In the genomic region with DNA sequence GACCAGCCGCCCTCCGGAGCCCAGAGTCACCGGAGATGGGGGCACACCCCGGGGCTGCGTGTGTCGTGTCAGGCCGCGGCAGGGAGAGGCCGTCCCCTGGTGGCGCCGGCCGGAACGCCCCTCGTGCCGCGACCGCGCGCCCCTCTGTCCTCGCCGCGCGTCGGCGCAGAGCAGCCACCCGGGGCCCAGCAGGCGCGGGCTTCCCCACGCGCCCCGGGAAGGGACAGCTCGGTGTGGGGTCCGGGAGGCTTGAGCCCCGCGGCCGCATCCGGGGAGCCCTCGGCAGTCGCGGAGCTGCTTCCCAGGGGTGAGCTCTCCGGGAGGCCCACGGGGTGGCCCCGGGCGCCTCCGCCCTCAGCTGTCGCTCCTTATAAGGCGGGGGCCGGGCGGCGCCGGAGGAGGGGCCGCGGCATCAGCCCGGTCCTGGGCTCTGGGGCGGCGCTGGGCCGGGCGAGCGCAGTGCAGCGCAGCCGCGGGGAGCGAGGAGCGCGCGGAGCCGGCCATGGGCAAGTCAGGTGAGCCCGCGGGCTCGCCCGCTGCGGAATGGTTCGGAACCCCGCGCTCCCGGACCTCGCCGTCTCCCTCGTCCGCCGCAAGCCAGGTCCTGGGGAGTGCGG, we compare ENCODE assay signal across 8 cellular contexts. TPM values are rescaled to one million over a fixed set of nuclear protein-coding genes. Genes with fewer than 3 reads are reported as not detected.
DNase-seq lines count a peak whose midpoint lies in the region; ATAC-seq and TF ChIP-seq lines count a peak whose summit lies in the region.

A gene with protein sequence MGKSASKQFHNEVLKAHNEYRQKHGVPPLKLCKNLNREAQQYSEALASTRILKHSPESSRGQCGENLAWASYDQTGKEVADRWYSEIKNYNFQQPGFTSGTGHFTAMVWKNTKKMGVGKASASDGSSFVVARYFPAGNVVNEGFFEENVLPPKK (plus strand): TSS at position 457 of the 617 bp plus-strand sequence. CDS start 46 bp downstream, at position 503.

- intact Hi-C loops in Calu3 (cut with micrococcal nuclease; ENCODE audit: unreplicated experiment) = no loop called here

- no peaks in the 10 kb centered on the region for H3K36me3 ChIP-seq in thoracic aorta

- H3K27me3 ChIP-seq in thoracic aorta (replicated peaks; ENCODE audit: insufficient read depth) = no peaks in the 10 kb centered on the region

- no peak within 1 kb of the TSS for H3K27ac Mint-ChIP-seq in Calu3 (ENCODE audit: unreplicated experiment)
- peak within 1 kb of the TSS; percentile 99 for H3K27ac Mint-ChIP-seq in glutamatergic neuron (ENCODE audit: unreplicated experiment)
- H3K27ac Mint-ChIP-seq in osteocyte (ENCODE audit: unreplicated experiment) = peak within 1 kb of the TSS; percentile 69

- H3K4me1 ChIP-seq in thoracic aorta (ENCODE audit: control insufficient read depth in 1 of 2, low read depth in 2 of 2) = peaks cover 13 to 48% of the 10 kb centered on the region in 2 donors

- H3K36me3 Mint-ChIP-seq in Calu3 (ENCODE audit: insufficient read depth, unreplicated experiment) (peaks cover 6% of the 10 kb centered on the region), glutamatergic neuron (ENCODE audit: unreplicated experiment) (no peaks in the 10 kb centered on the region), osteocyte (ENCODE audit: unreplicated experiment) (no peaks in the 10 kb centered on the region)

- H3K4me1 Mint-ChIP-seq in Calu3 (ENCODE audit: low read depth, unreplicated experiment) = peaks cover 8% of the 10 kb centered on the region
- peaks cover 27% of the 10 kb centered on the region for H3K4me1 Mint-ChIP-seq in glutamatergic neuron (ENCODE audit: low read depth, unreplicated experiment)
- peaks cover 29% of the 10 kb centered on the region for H3K4me1 Mint-ChIP-seq in osteocyte (ENCODE audit: unreplicated experiment)

- ATAC-seq in GM19438 (IDR thresholded peaks at IDR 0.05; ENCODE audit: low read depth, unreplicated experiment) = peak; percentile 94
- ATAC-seq in HG03571 (IDR thresholded peaks at IDR 0.05; ENCODE audit: unreplicated experiment) = peak; percentile 96
- ATAC-seq in SK-N-SH treated with all-trans-retinoic acid at 6 μM for 48 hours = peak; percentile 95
- no peak for ATAC-seq in thoracic aorta (ENCODE audit: insufficient number of reproducible peaks, low FRiP score, low read depth)

- H3K9me3 Mint-ChIP-seq in Calu3 (ENCODE audit: low read depth, unreplicated experiment) = no peaks in the 10 kb centered on the region
- H3K9me3 Mint-ChIP-seq in glutamatergic neuron (ENCODE audit: unreplicated experiment) = peaks cover 10% of the 10 kb centered on the region
- H3K9me3 Mint-ChIP-seq in osteocyte (ENCODE audit: unreplicated experiment) = no peaks in the 10 kb centered on the region

- H3K27ac ChIP-seq in thoracic aorta = peak within 1 kb of the TSS; percentile 39 to 63

- peak; percentile 23 for DNase-seq in Calu3
- DNase-seq in activated naive CD4-positive, alpha-beta T cell treated with anti-CD3 and anti-CD28 coated beads, Interleukin-2, amount 50 U/mL, for 16 hours = peak; percentile 79
- DNase-seq in glutamatergic neuron = peak; percentile 71
- DNase-seq in osteocyte (ENCODE audit: extremely low spot score, unreplicated experiment) = no peak
- DNase-seq in thoracic aorta (ENCODE audit: low spot score) = no peak

- H3K27me3 Mint-ChIP-seq in Calu3 (ENCODE audit: unreplicated experiment) (peaks cover 24% of the 10 kb centered on the region), glutamatergic neuron (ENCODE audit: unreplicated experiment) (peaks cover 9% of the 10 kb centered on the region), osteocyte (ENCODE audit: unreplicated experiment) (no peaks in the 10 kb centered on the region)

- TF ChIP-seq CTCF in Calu3 (IDR thresholded peaks at IDR 0.05; ENCODE audit: unreplicated experiment) = no peak
- TF ChIP-seq CTCF in glutamatergic neuron (IDR thresholded peaks at IDR 0.05; ENCODE audit: partially characterized antibody, unreplicated experiment) = peak; percentile 45
- peak; percentile 45 for TF ChIP-seq CTCF in osteocyte (IDR thresholded peaks at IDR 0.05)
- TF ChIP-seq CTCF in thoracic aorta (IDR thresholded peaks at IDR 0.05) = peak; percentile 52

- peak within 1 kb of the TSS; percentile 75 for H3K4me3 Mint-ChIP-seq in Calu3 (ENCODE audit: low read depth, unreplicated experiment)
- H3K4me3 Mint-ChIP-seq in glutamatergic neuron (ENCODE audit: unreplicated experiment) = peak within 1 kb of the TSS; percentile 99
- H3K4me3 Mint-ChIP-seq in osteocyte (ENCODE audit: unreplicated experiment) = peak within 1 kb of the TSS; percentile 90

- CTCF ChIA-PET in Calu3 (lab: Charles Lee) = no interaction called here

- BruUV-seq in Calu3 (replicated peaks; lab: Mats Ljungman, UMichigan) = no TSS peak

- H3K4me3 ChIP-seq in thoracic aorta = peak within 1 kb of the TSS; percentile 72

- no peaks in the 10 kb centered on the region for H3K9me3 ChIP-seq in thoracic aorta

TF ChIP-seq in SK-N-SH treated with all-trans-retinoic acid at 6 μM for 48 hours, 23 proteins besides CTCF, POLR2A, EP300 and RAD21:
- TF ChIP-seq, protein P1, sequence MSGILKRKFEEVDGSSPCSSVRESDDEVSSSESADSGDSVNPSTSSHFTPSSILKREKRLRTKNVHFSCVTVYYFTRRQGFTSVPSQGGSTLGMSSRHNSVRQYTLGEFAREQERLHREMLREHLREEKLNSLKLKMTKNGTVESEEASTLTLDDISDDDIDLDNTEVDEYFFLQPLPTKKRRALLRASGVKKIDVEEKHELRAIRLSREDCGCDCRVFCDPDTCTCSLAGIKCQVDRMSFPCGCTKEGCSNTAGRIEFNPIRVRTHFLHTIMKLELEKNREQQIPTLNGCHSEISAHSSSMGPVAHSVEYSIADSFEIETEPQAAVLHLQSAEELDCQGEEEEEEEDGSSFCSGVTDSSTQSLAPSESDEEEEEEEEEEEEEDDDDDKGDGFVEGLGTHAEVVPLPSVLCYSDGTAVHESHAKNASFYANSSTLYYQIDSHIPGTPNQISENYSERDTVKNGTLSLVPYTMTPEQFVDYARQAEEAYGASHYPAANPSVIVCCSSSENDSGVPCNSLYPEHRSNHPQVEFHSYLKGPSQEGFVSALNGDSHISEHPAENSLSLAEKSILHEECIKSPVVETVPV (CRISPR knock-in tag; IDR thresholded peaks at IDR 0.05) = no peak
- TF ChIP-seq, protein P2, sequence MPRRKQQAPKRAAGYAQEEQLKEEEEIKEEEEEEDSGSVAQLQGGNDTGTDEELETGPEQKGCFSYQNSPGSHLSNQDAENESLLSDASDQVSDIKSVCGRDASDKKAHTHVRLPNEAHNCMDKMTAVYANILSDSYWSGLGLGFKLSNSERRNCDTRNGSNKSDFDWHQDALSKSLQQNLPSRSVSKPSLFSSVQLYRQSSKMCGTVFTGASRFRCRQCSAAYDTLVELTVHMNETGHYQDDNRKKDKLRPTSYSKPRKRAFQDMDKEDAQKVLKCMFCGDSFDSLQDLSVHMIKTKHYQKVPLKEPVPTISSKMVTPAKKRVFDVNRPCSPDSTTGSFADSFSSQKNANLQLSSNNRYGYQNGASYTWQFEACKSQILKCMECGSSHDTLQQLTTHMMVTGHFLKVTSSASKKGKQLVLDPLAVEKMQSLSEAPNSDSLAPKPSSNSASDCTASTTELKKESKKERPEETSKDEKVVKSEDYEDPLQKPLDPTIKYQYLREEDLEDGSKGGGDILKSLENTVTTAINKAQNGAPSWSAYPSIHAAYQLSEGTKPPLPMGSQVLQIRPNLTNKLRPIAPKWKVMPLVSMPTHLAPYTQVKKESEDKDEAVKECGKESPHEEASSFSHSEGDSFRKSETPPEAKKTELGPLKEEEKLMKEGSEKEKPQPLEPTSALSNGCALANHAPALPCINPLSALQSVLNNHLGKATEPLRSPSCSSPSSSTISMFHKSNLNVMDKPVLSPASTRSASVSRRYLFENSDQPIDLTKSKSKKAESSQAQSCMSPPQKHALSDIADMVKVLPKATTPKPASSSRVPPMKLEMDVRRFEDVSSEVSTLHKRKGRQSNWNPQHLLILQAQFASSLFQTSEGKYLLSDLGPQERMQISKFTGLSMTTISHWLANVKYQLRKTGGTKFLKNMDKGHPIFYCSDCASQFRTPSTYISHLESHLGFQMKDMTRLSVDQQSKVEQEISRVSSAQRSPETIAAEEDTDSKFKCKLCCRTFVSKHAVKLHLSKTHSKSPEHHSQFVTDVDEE (CRISPR knock-in tag; IDR thresholded peaks at IDR 0.05) = 0 out of 2 replicates have a peak, but pooled peaks have one; percentile 8
- TF ChIP-seq ARNTL (CRISPR knock-in tag; IDR thresholded peaks at IDR 0.05; ENCODE audit: borderline replicate concordance, low read depth) (no peak), TCF4 (CRISPR knock-in tag; IDR thresholded peaks at IDR 0.05; ENCODE audit: borderline replicate concordance) (no peak), PPARA (CRISPR knock-in tag; IDR thresholded peaks at IDR 0.05; ENCODE audit: borderline replicate concordance) (no peak), ZFP3 (CRISPR knock-in tag; IDR thresholded peaks at IDR 0.05) (peak; percentile 91)
TF ChIP-seq in SK-N-SH treated with all-trans-retinoic acid at 6 μM for 48 hours: peak in this region for 2.

RNA-seq across cellular contexts. Expression of the gene that starts here (rescaled TPM):
- total RNA-seq in Calu3 (2022) (0.19 and 0.24 TPM in 2 replicates), glutamatergic neuron (ENCODE audit: unreplicated experiment) (84.4 TPM), osteocyte (29.1 and 30.6 TPM in 2 replicates), thoracic aorta (10 to 100 TPM; 47.0 to 52.1 TPM)

Comparison
In these comparisons a context has a peak if more than half of its experiments do, and no peak if none do; other contexts are left out.
1. RNA of the gene that starts here (total RNA-seq): 84.4 TPM in glutamatergic neuron (single experiment), 47.0 to 52.1 TPM in thoracic aorta and 29.1 to 30.6 TPM in osteocyte; 0.19 to 0.24 TPM in Calu3; every median in the first group is over 10 times any median in the second.
2. Peak in DNase-seq in Calu3; RNA of the gene not detected or under 1 TPM.
3. DNase-seq: peak in activated naive CD4-positive, alpha-beta T cell treated with anti-CD3 and anti-CD28 coated beads, Interleukin-2, amount 50 U/mL, for 16 hours (single experiment) and glutamatergic neuron (single experiment); none in osteocyte (single experiment) and thoracic aorta (single experiment).
4. Peak in every context shown above with its lines, with median percentiles within 50 percentile points of each other: H3K4me3 Mint-ChIP-seq.